1 cellular context compared by ENCODE assay signal in the genomic region with DNA sequence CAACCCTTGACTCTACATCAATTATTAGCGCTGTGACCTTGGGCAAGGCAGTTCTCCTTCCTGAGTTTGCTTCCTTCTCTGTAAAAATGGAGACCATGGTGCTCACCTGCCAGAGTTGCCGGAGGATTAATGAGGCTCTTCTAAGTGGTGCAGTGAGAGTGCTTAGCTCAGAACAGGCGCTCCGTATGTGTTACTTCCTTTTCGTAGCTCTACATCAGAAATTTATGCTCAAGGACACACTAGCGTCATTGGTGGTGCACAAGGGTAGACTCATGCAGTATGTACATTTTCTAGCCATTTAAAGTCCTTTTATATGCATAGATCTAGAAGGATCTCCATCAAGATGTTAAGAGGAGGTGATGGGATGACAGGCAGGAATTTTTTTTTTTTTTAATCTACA.
TF ChIP-seq lines count a peak whose summit lies in the region.

No MANE protein-coding gene starts in this region.

TF ChIP-seq in K562, 482 proteins besides CTCF, POLR2A, EP300 and RAD21:
- TF ChIP-seq HMG20B (CRISPR knock-in tag; IDR thresholded peaks at IDR 0.05) = no peak
- TF ChIP-seq SNRNP70 (optimal IDR thresholded peaks at IDR 0.05; ENCODE audit: low read depth, low read length) = no peak
- TF ChIP-seq, protein P1, sequence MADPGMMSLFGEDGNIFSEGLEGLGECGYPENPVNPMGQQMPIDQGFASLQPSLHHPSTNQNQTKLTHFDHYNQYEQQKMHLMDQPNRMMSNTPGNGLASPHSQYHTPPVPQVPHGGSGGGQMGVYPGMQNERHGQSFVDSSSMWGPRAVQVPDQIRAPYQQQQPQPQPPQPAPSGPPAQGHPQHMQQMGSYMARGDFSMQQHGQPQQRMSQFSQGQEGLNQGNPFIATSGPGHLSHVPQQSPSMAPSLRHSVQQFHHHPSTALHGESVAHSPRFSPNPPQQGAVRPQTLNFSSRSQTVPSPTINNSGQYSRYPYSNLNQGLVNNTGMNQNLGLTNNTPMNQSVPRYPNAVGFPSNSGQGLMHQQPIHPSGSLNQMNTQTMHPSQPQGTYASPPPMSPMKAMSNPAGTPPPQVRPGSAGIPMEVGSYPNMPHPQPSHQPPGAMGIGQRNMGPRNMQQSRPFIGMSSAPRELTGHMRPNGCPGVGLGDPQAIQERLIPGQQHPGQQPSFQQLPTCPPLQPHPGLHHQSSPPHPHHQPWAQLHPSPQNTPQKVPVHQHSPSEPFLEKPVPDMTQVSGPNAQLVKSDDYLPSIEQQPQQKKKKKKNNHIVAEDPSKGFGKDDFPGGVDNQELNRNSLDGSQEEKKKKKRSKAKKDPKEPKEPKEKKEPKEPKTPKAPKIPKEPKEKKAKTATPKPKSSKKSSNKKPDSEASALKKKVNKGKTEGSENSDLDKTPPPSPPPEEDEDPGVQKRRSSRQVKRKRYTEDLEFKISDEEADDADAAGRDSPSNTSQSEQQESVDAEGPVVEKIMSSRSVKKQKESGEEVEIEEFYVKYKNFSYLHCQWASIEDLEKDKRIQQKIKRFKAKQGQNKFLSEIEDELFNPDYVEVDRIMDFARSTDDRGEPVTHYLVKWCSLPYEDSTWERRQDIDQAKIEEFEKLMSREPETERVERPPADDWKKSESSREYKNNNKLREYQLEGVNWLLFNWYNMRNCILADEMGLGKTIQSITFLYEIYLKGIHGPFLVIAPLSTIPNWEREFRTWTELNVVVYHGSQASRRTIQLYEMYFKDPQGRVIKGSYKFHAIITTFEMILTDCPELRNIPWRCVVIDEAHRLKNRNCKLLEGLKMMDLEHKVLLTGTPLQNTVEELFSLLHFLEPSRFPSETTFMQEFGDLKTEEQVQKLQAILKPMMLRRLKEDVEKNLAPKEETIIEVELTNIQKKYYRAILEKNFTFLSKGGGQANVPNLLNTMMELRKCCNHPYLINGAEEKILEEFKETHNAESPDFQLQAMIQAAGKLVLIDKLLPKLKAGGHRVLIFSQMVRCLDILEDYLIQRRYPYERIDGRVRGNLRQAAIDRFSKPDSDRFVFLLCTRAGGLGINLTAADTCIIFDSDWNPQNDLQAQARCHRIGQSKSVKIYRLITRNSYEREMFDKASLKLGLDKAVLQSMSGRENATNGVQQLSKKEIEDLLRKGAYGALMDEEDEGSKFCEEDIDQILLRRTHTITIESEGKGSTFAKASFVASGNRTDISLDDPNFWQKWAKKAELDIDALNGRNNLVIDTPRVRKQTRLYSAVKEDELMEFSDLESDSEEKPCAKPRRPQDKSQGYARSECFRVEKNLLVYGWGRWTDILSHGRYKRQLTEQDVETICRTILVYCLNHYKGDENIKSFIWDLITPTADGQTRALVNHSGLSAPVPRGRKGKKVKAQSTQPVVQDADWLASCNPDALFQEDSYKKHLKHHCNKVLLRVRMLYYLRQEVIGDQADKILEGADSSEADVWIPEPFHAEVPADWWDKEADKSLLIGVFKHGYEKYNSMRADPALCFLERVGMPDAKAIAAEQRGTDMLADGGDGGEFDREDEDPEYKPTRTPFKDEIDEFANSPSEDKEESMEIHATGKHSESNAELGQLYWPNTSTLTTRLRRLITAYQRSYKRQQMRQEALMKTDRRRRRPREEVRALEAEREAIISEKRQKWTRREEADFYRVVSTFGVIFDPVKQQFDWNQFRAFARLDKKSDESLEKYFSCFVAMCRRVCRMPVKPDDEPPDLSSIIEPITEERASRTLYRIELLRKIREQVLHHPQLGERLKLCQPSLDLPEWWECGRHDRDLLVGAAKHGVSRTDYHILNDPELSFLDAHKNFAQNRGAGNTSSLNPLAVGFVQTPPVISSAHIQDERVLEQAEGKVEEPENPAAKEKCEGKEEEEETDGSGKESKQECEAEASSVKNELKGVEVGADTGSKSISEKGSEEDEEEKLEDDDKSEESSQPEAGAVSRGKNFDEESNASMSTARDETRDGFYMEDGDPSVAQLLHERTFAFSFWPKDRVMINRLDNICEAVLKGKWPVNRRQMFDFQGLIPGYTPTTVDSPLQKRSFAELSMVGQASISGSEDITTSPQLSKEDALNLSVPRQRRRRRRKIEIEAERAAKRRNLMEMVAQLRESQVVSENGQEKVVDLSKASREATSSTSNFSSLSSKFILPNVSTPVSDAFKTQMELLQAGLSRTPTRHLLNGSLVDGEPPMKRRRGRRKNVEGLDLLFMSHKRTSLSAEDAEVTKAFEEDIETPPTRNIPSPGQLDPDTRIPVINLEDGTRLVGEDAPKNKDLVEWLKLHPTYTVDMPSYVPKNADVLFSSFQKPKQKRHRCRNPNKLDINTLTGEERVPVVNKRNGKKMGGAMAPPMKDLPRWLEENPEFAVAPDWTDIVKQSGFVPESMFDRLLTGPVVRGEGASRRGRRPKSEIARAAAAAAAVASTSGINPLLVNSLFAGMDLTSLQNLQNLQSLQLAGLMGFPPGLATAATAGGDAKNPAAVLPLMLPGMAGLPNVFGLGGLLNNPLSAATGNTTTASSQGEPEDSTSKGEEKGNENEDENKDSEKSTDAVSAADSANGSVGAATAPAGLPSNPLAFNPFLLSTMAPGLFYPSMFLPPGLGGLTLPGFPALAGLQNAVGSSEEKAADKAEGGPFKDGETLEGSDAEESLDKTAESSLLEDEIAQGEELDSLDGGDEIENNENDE (IDR thresholded peaks at IDR 0.05; ENCODE audit: low read depth, low read length) = no peak
- TF ChIP-seq SNIP1 (IDR thresholded peaks at IDR 0.05; ENCODE audit: low read depth) = no peak
- no peak for TF ChIP-seq L3MBTL2 (IDR thresholded peaks at IDR 0.05)
- TF ChIP-seq CBFA2T2 (conservative IDR thresholded peaks at IDR 0.05) = no peak
- no peak for TF ChIP-seq BRF1 (IDR thresholded peaks at IDR 0.05; ENCODE audit: borderline replicate concordance, extremely low read depth, insufficient read length)
- no peak for TF ChIP-seq SMAD3 (CRISPR knock-in tag; conservative IDR thresholded peaks at IDR 0.05)
- no peak for TF ChIP-seq ZNF57 (CRISPR knock-in tag; IDR thresholded peaks at IDR 0.05)
- TF ChIP-seq, protein P2, sequence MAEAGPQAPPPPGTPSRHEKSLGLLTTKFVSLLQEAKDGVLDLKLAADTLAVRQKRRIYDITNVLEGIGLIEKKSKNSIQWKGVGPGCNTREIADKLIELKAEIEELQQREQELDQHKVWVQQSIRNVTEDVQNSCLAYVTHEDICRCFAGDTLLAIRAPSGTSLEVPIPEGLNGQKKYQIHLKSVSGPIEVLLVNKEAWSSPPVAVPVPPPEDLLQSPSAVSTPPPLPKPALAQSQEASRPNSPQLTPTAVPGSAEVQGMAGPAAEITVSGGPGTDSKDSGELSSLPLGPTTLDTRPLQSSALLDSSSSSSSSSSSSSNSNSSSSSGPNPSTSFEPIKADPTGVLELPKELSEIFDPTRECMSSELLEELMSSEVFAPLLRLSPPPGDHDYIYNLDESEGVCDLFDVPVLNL (CRISPR knock-in tag; IDR thresholded peaks at IDR 0.05; ENCODE audit: low read depth) = no peak
- TF ChIP-seq ZZZ3 (IDR thresholded peaks at IDR 0.05) = no peak
- no peak for TF ChIP-seq ZNF124 (CRISPR knock-in tag; IDR thresholded peaks at IDR 0.05)
- no peak for TF ChIP-seq TBL1XR1 (IDR thresholded peaks at IDR 0.05; ENCODE audit: low read length in 2 of 2)
